ENCODE assay signal across 1 cellular context in genomic region chr11:123194308-123195181, GRCh38.
TF ChIP-seq lines count a peak whose summit lies in the region.

No MANE protein-coding gene starts in this region.

TF ChIP-seq in SK-N-SH, 30 proteins besides CTCF, POLR2A, EP300 and RAD21 (continued from another document):
- TF ChIP-seq MAX (IDR thresholded peaks at IDR 0.05; ENCODE audit: low read depth), result peak; percentile 17; the same call in 1 of the 2 replicates
- TF ChIP-seq TAF1 (IDR thresholded peaks at IDR 0.05; ENCODE audit: borderline replicate concordance, low read depth, low read length), result peak; percentile 56; the same call in 1 of the 2 replicates
- no peak for TF ChIP-seq ZBTB33 (IDR thresholded peaks at IDR 0.05; ENCODE audit: borderline replicate concordance, low read depth)
TF ChIP-seq in SK-N-SH: peak in this region for 4.
